Comparison of ENCODE assay signal across 18 cellular contexts in genomic region chr9:131449276-131449675, GRCh38. TPM values are rescaled to one million over a fixed set of nuclear protein-coding genes. Genes with fewer than 3 reads are reported as not detected.
DNase-seq lines count a peak whose midpoint lies in the region; ATAC-seq and TF ChIP-seq lines count a peak whose summit lies in the region.
"Had no signal": no experiment of that assay in that cellular context is flagged by ENCODE, and none has a peak within 500 bp of the region (broad histone marks: within the 10 kb centered on the region; RNA-seq: fewer than 3 reads in every experiment).

No MANE protein-coding gene starts in this region.

- POLR2A ChIA-PET in activated CD4-positive, alpha-beta memory T cell treated with anti-CD3 and anti-CD28 coated beads for 36 hours (lab: Charles Lee), result no interaction called here

- no peak for DNase-seq in activated naive CD4-positive, alpha-beta T cell treated with anti-CD3 and anti-CD28 coated beads, Interleukin-2, amount 50 U/mL, for 16 hours
- DNase-seq in activated CD4-positive, alpha-beta memory T cell treated with anti-CD3 and anti-CD28 coated beads for 36 hours, result peak; percentile 5
- no peak for DNase-seq in effector memory CD8-positive, alpha-beta T cell
- no peak for DNase-seq in stimulated activated naive B cell treated with anti-CD40 and anti-IgM and Interleukin-4, amounts not matched to agents 10 μg/mL and 1 μg/mL and 100 μg/mL, for 72 hours
- DNase-seq in GM13977 (ENCODE audit: low spot score) (no peak), Kasumi-1 (lab: John Stamatoyannopoulos, UW) (no peak)
- DNase-seq: anterior cingulate cortex; COR-L47; DND-41; NCI-H1436 treated with DMSO at 0.1 percent for 48 hours; NCI-H82; OCI-M1; SJCRH30; stimulated activated CD4-positive, alpha-beta T cell treated with anti-CD3 and anti-CD28 coated beads, Interleukin-15, amount 100 ng/mL, for 24 hours; tibial artery had no signal

- in situ Hi-C loops in GM13977 (cut with MboI; ENCODE audit: low pct_unique_long_range_greater_than_20kb, low sequenced_read_pairs, unreplicated experiment), result no loop called here

- ATAC-seq in effector memory CD8-positive, alpha-beta T cell (replicated peaks), result no peak
- ATAC-seq in stimulated activated naive B cell treated with anti-CD40 and anti-IgM and Interleukin-4, amounts not matched to agents 10 μg/mL and 1 μg/mL and 100 μg/mL, for 72 hours (replicated peaks), result no peak
- no peak for ATAC-seq in HG03196 (IDR thresholded peaks at IDR 0.05; ENCODE audit: unreplicated experiment)
- ATAC-seq: HepG2 had no signal

- intact Hi-C loops in activated CD4-positive, alpha-beta memory T cell treated with anti-CD3 and anti-CD28 coated beads for 36 hours (cut with micrococcal nuclease), result no loop called here

- peak overlapping the region; percentile 66 for H3K27ac Mint-ChIP-seq in activated naive CD4-positive, alpha-beta T cell treated with anti-CD3 and anti-CD28 coated beads, Interleukin-2, amount 50 U/mL, for 24 hours
- H3K27ac Mint-ChIP-seq in activated CD4-positive, alpha-beta memory T cell treated with anti-CD3 and anti-CD28 coated beads for 36 hours, result peak overlapping the region; percentile 43
- H3K27ac Mint-ChIP-seq in effector memory CD8-positive, alpha-beta T cell, result peak overlapping the region; percentile 59 to 77
- H3K27ac Mint-ChIP-seq in stimulated activated naive B cell treated with anti-CD40 and anti-IgM and Interleukin-4, amounts not matched to agents 10 μg/mL and 1 μg/mL and 100 μg/mL, for 72 hours, result peak overlapping the region; percentile 78

- peaks cover 36% of the 10 kb centered on the region for H3K4me1 Mint-ChIP-seq in activated naive CD4-positive, alpha-beta T cell treated with anti-CD3 and anti-CD28 coated beads, Interleukin-2, amount 50 U/mL, for 24 hours
- peaks cover 16% of the 10 kb centered on the region for H3K4me1 Mint-ChIP-seq in activated CD4-positive, alpha-beta memory T cell treated with anti-CD3 and anti-CD28 coated beads for 36 hours (ENCODE audit: low read depth)
- peaks cover 6 to 14% of the 10 kb centered on the region in 2 donors for H3K4me1 Mint-ChIP-seq in effector memory CD8-positive, alpha-beta T cell (ENCODE audit: low read depth in 2 of 2)
- peaks cover 7 to 15% of the 10 kb centered on the region in 2 donors for H3K4me1 Mint-ChIP-seq in stimulated activated naive B cell treated with anti-CD40 and anti-IgM and Interleukin-4, amounts not matched to agents 10 μg/mL and 1 μg/mL and 100 μg/mL, for 72 hours

- H3K36me3 Mint-ChIP-seq in activated naive CD4-positive, alpha-beta T cell treated with anti-CD3 and anti-CD28 coated beads, Interleukin-2, amount 50 U/mL, for 24 hours, result peaks cover 23% of the 10 kb centered on the region
- H3K36me3 Mint-ChIP-seq in activated CD4-positive, alpha-beta memory T cell treated with anti-CD3 and anti-CD28 coated beads for 36 hours, result peaks cover 54% of the 10 kb centered on the region
- H3K36me3 Mint-ChIP-seq in effector memory CD8-positive, alpha-beta T cell (ENCODE audit: insufficient read depth), result peaks cover 93% of the 10 kb centered on the region
- H3K36me3 Mint-ChIP-seq in stimulated activated naive B cell treated with anti-CD40 and anti-IgM and Interleukin-4, amounts not matched to agents 10 μg/mL and 1 μg/mL and 100 μg/mL, for 72 hours, result peaks cover 60 to 67% of the 10 kb centered on the region in 2 donors

- CTCF ChIA-PET in activated CD4-positive, alpha-beta memory T cell treated with anti-CD3 and anti-CD28 coated beads for 36 hours (lab: Charles Lee), result interaction anchor here (0.6 kb wide), 1 partner anchor 171 kb away, joined by 3 read pairs; no protein-coding TSS in a partner anchor

- TF ChIP-seq CTCF in GM13977 (IDR thresholded peaks at IDR 0.05; ENCODE audit: extremely low read depth, insufficient read depth, missing control alignments), result no peak

- H3K4me3 Mint-ChIP-seq in activated naive CD4-positive, alpha-beta T cell treated with anti-CD3 and anti-CD28 coated beads, Interleukin-2, amount 50 U/mL, for 24 hours, result no peak overlapping the region
- H3K4me3 Mint-ChIP-seq in activated CD4-positive, alpha-beta memory T cell treated with anti-CD3 and anti-CD28 coated beads for 36 hours, result no peak overlapping the region
- H3K4me3 Mint-ChIP-seq in effector memory CD8-positive, alpha-beta T cell, result no peak overlapping the region
- no peak overlapping the region for H3K4me3 Mint-ChIP-seq in stimulated activated naive B cell treated with anti-CD40 and anti-IgM and Interleukin-4, amounts not matched to agents 10 μg/mL and 1 μg/mL and 100 μg/mL, for 72 hours

- no peaks in the 10 kb centered on the region for H3K9me3 Mint-ChIP-seq in activated naive CD4-positive, alpha-beta T cell treated with anti-CD3 and anti-CD28 coated beads, Interleukin-2, amount 50 U/mL, for 24 hours
- no peaks in the 10 kb centered on the region for H3K9me3 Mint-ChIP-seq in activated CD4-positive, alpha-beta memory T cell treated with anti-CD3 and anti-CD28 coated beads for 36 hours
- H3K9me3 Mint-ChIP-seq in effector memory CD8-positive, alpha-beta T cell, result no peaks in the 10 kb centered on the region
- no peaks in the 10 kb centered on the region for H3K9me3 Mint-ChIP-seq in stimulated activated naive B cell treated with anti-CD40 and anti-IgM and Interleukin-4, amounts not matched to agents 10 μg/mL and 1 μg/mL and 100 μg/mL, for 72 hours

- H3K27me3 Mint-ChIP-seq in activated naive CD4-positive, alpha-beta T cell treated with anti-CD3 and anti-CD28 coated beads, Interleukin-2, amount 50 U/mL, for 24 hours, result no peaks in the 10 kb centered on the region
- H3K27me3 Mint-ChIP-seq in activated CD4-positive, alpha-beta memory T cell treated with anti-CD3 and anti-CD28 coated beads for 36 hours, result no peaks in the 10 kb centered on the region
- no peaks in the 10 kb centered on the region for H3K27me3 Mint-ChIP-seq in effector memory CD8-positive, alpha-beta T cell
- no peaks in the 10 kb centered on the region for H3K27me3 Mint-ChIP-seq in stimulated activated naive B cell treated with anti-CD40 and anti-IgM and Interleukin-4, amounts not matched to agents 10 μg/mL and 1 μg/mL and 100 μg/mL, for 72 hours

RNA-seq across cellular contexts. Expression of gene POMT1, which starts 53.4 kb away (rescaled TPM):
- 10 to 100 TPM; 42.8 to 43.2 TPM for total RNA-seq in activated CD4-positive, alpha-beta memory T cell treated with anti-CD3 and anti-CD28 coated beads for 36 hours

RNA-seq across cellular contexts. Expression of gene PRRC2B, which starts 55.4 kb away (rescaled TPM):
- 100 to 1,000 TPM; 127 to 135 TPM for total RNA-seq in activated CD4-positive, alpha-beta memory T cell treated with anti-CD3 and anti-CD28 coated beads for 36 hours
